22 cellular contexts compared by ENCODE assay signal in genomic region chr11:16936643-16937042, GRCh38.
DNase-seq lines count a peak whose midpoint lies in the region; ATAC-seq and TF ChIP-seq lines count a peak whose summit lies in the region.
"Had no signal": no experiment of that assay in that cellular context is flagged by ENCODE, and none has a peak within 500 bp of the region (broad histone marks: within the 10 kb centered on the region; RNA-seq: fewer than 3 reads in every experiment).

No MANE protein-coding gene starts in this region.

- H3K27me3 ChIP-seq in PC-9 (ENCODE audit: insufficient read depth, low read depth) (no peaks in the 10 kb centered on the region), heart right ventricle (no peaks in the 10 kb centered on the region)

- TF ChIP-seq CTCF in HEK293 (tag by site-specific recombination; IDR thresholded peaks at IDR 0.05) (no peak), PC-9 (conservative IDR thresholded peaks at IDR 0.05) (no peak), heart right ventricle (IDR thresholded peaks at IDR 0.05) (no peak), mucosa of descending colon (IDR thresholded peaks at IDR 0.05) (no peak)

- H3K4me1 ChIP-seq in HEK293 (ENCODE audit: control insufficient read depth, insufficient read depth, low read length) = 0 out of 2 replicates have a peak, but pooled peaks cover 2% of the 10 kb centered on the region
- H3K4me1 ChIP-seq in PC-9 (replicated peaks; ENCODE audit: insufficient read depth) = no peaks in the 10 kb centered on the region
- H3K4me1 ChIP-seq in heart right ventricle = peaks cover 6 to 54% (median 26%) of the 10 kb centered on the region in 9 donors
- H3K4me1 ChIP-seq in mucosa of descending colon (ENCODE audit: low read depth) = peaks cover 3% of the 10 kb centered on the region

- H2AFZ ChIP-seq in PC-9 = no peak overlapping the region
- H2AFZ ChIP-seq: GM23338 had no signal

- H3K9me3 ChIP-seq in HEK293 (ENCODE audit: control insufficient read depth, insufficient read depth, low read depth, low read length) = no peaks in the 10 kb centered on the region
- H3K9me3 ChIP-seq in PC-9 (ENCODE audit: insufficient read depth, low read depth) = no peaks in the 10 kb centered on the region
- H3K9me3 ChIP-seq in heart right ventricle = no peaks in the 10 kb centered on the region
- no peaks in the 10 kb centered on the region for H3K9me3 ChIP-seq in mucosa of descending colon

- DNase-seq in PC-9 (no peak), heart right ventricle (peak in 1 of 2 donors; percentile 41), mucosa of descending colon (no peak), nucleus accumbens (lab: John Stamatoyannopoulos, UW) (no peak), SKM-1 (lab: John Stamatoyannopoulos, UW; ENCODE audit: unreplicated experiment) (no peak), NOMO-1 treated with DMSO at 0.1 percent for 48 hours (lab: John Stamatoyannopoulos, UW; ENCODE audit: unreplicated experiment) (no peak), NOMO-1 (lab: John Stamatoyannopoulos, UW; ENCODE audit: unreplicated experiment in 2 of 2) (no peak)
- DNase-seq: activated CD4-positive, alpha-beta T cell treated with anti-CD3 and anti-CD28 coated beads for 48 hours; activated CD8-positive, alpha-beta memory T cell treated with anti-CD3 and anti-CD28 coated beads, Interleukin-2, amount 10 ng/mL, durations not matched to agents 7 days and 5 days; activated naive CD8-positive, alpha-beta T cell treated with anti-CD3 and anti-CD28 coated beads, Interleukin-2, amount 10 ng/mL, durations not matched to agents 7 days and 5 days; CD4-positive, CD25-positive, alpha-beta regulatory T cell; DMS53; IMR-90; MM.1S; NCI-H345; occipital lobe; T-helper 1 cell had no signal

- intact Hi-C loops in PC-9 (cut with micrococcal nuclease; ENCODE audit: unreplicated experiment) (loop anchor here (2.0 to 5.0 kb wide), 2 partner anchors 114 to 126 kb away; no protein-coding TSS in a partner anchor), heart right ventricle (cut with DNase I) (loop anchor here in 4 of 10 donors (2.0 to 10.0 kb wide), 3 partner anchors 122 to 149 kb away; no protein-coding TSS in a partner anchor), mucosa of descending colon (cut with DNase I, micrococcal nuclease) (no loop called here)

- 0 out of 2 replicates have a peak, but pooled peaks cover 3% of the 10 kb centered on the region for H3F3A ChIP-seq in PC-9 (ENCODE audit: insufficient read depth, low read depth)

- H3K27ac ChIP-seq in HEK293 (ENCODE audit: extremely low read depth, low read depth, low read length) = no peak overlapping the region
- 0 out of 2 replicates have a peak overlapping the region, but pooled peaks have one; percentile 7 for H3K27ac ChIP-seq in PC-9
- H3K27ac ChIP-seq in heart right ventricle = peak overlapping the region in 9 of 10 donors; percentile 34 to 89 (median 74)

- H4K20me1 ChIP-seq in PC-9 (ENCODE audit: insufficient read depth) = no peaks in the 10 kb centered on the region

- H3K4me2 ChIP-seq in PC-9 = no peak overlapping the region
- H3K4me2 ChIP-seq: GM23338 had no signal

- H3K9me2 ChIP-seq in PC-9 (ENCODE audit: insufficient read depth) = no peaks in the 10 kb centered on the region

- no peaks in the 10 kb centered on the region for H3K36me3 ChIP-seq in HEK293 (ENCODE audit: control insufficient read depth in 2 of 2, insufficient read depth in 1 of 2, low read length in 2 of 2)
- H3K36me3 ChIP-seq in PC-9 (ENCODE audit: low read depth) = no peaks in the 10 kb centered on the region
- no peaks in the 10 kb centered on the region for H3K36me3 ChIP-seq in heart right ventricle
- H3K36me3 ChIP-seq in mucosa of descending colon (ENCODE audit: low read depth) = no peaks in the 10 kb centered on the region

- ATAC-seq in heart right ventricle (peak; percentile 51 to 81 (median 72)), mucosa of descending colon (peak; percentile 25)
- ATAC-seq: activated CD8-positive, alpha-beta memory T cell treated with anti-CD3 and anti-CD28 coated beads, Interleukin-2, amount 10 ng/mL, durations not matched to agents 7 days and 5 days; sciatic nerve; stimulated activated effector memory CD8-positive, alpha-beta T cell treated with anti-CD3 and anti-CD28 coated beads, Interleukin-12 subunit alpha, Interleukin-12 subunit beta, amount 100 ng/mL, for 72 hours had no signal

- H3K4me3 ChIP-seq in HEK293 (ENCODE audit: low read depth, low read length) (no peak overlapping the region), PC-9 (no peak overlapping the region), heart right ventricle (peak overlapping the region in 1 of 10 donors; percentile 1), mucosa of descending colon (no peak overlapping the region)
- H3K4me3 ChIP-seq: GM12878, GM23338 had no signal

- CTCF ChIA-PET in HEK293 (lab: Yijun Ruan, JAX) = interaction anchor here (0.6 to 2.3 kb wide), 12 partner anchors 8 to 294 kb away, joined by 3 to 12 read pairs (median 4); no protein-coding TSS in a partner anchor
- CTCF ChIA-PET in PC-9 (lab: Charles Lee) = interaction anchor here (0.7 to 1.1 kb wide), 2 partner anchors 127 to 591 kb away, joined by 4 to 7 read pairs; no protein-coding TSS in a partner anchor

- no TSS peak for BruUV-seq in PC-9 (replicated peaks; lab: Mats Ljungman, UMichigan)

- POLR2A ChIA-PET in HEK293 (lab: Yijun Ruan, JAX) (interaction anchor here (1.4 kb wide), 1 partner anchor 141 kb away, joined by 13 read pairs; the partner anchor contains the start of gene RPS13), PC-9 (lab: Charles Lee; ENCODE audit: unreplicated experiment) (no interaction called here)

- peaks cover 13% of the 10 kb centered on the region; the same call in 1 of the 2 replicates for H3K79me2 ChIP-seq in PC-9 (ENCODE audit: low read depth)

- 25 to 45% methylated on average over 1 of the region's 1 CpG for WGBS in heart right ventricle, 2 donors

TF ChIP-seq in HEK293, 187 proteins besides CTCF, POLR2A, EP300 and RAD21:
- no peak for TF ChIP-seq ZIC2 (tag by site-specific recombination; IDR thresholded peaks at IDR 0.05)
- no peak for TF ChIP-seq ZNF777 (tag by site-specific recombination; IDR thresholded peaks at IDR 0.05; ENCODE audit: borderline replicate concordance)
- TF ChIP-seq ELK4 (IDR thresholded peaks at IDR 0.05; ENCODE audit: borderline replicate concordance, low read depth, low read length) = no peak
- 0 out of 2 replicates have a peak, but pooled peaks have one; percentile 28 for TF ChIP-seq ZNF596 (tag by site-specific recombination; IDR thresholded peaks at IDR 0.05)
- TF ChIP-seq SCRT2 (tag by site-specific recombination; IDR thresholded peaks at IDR 0.05) = peak; percentile 88
- TF ChIP-seq ZNF792 (tag by site-specific recombination; IDR thresholded peaks at IDR 0.05) = no peak
- TF ChIP-seq PRDM6 (tag by site-specific recombination; IDR thresholded peaks at IDR 0.05) = peak; percentile 46; the same call in 1 of the 2 replicates
- no peak for TF ChIP-seq GLI4 (tag by site-specific recombination; IDR thresholded peaks at IDR 0.05)
- TF ChIP-seq ZBTB6 (tag by site-specific recombination; IDR thresholded peaks at IDR 0.05) = no peak
- peak; percentile 64; the same call in 1 of the 2 replicates for TF ChIP-seq SCRT1 (tag by site-specific recombination; IDR thresholded peaks at IDR 0.05; ENCODE audit: borderline replicate concordance)
- TF ChIP-seq ZNF747 (tag by site-specific recombination; IDR thresholded peaks at IDR 0.05) = no peak
- peak; percentile 50 for TF ChIP-seq PRDM1 (tag by site-specific recombination; IDR thresholded peaks at IDR 0.05)
- no peak for TF ChIP-seq ZNF146 (tag by site-specific recombination; IDR thresholded peaks at IDR 0.05)
- peak; percentile 26; the same call in 1 of the 2 replicates for TF ChIP-seq FEZF1 (tag by site-specific recombination; IDR thresholded peaks at IDR 0.05)
- TF ChIP-seq IKZF3 (tag by site-specific recombination; IDR thresholded peaks at IDR 0.05) = 0 out of 2 replicates have a peak, but pooled peaks have one; percentile 19
TF ChIP-seq in HEK293: peak in this region for 7.
